8 cellular contexts compared by ENCODE assay signal in genomic region chr19:12723643-12724426, GRCh38. TPM values are rescaled to one million over a fixed set of nuclear protein-coding genes. Genes with fewer than 3 reads are reported as not detected.
DNase-seq lines count a peak whose midpoint lies in the region; ATAC-seq and TF ChIP-seq lines count a peak whose summit lies in the region.

Gene TNPO2, minus strand, starts transcription at chr19:12723932. Its CDS starts 2,955 bp downstream, at chr19:12720977.

- H3K36me3 ChIP-seq in neural cell (ENCODE audit: insufficient read depth, low read length), result no peaks in the 10 kb centered on the region
- peaks cover 0 to 15% (median 12%) of the 10 kb centered on the region in 5 donors for H3K36me3 ChIP-seq in subcutaneous abdominal adipose tissue (ENCODE audit: control insufficient read depth in 5 of 5, insufficient read depth in 5 of 5, low read length in 5 of 5)

- no peaks in the 10 kb centered on the region for H4K20me1 ChIP-seq in neural cell (ENCODE audit: insufficient read depth)

- TF ChIP-seq EP300 in Ishikawa (IDR thresholded peaks at IDR 0.05; ENCODE audit: borderline replicate concordance) (no peak), neural cell (conservative IDR thresholded peaks at IDR 0.05; ENCODE audit: poor library complexity, severe bottlenecking) (no peak)

- peaks cover 27% of the 10 kb centered on the region for H3K79me2 ChIP-seq in neural cell (replicated peaks; ENCODE audit: insufficient read depth, low read length)

- peak within 1 kb of the TSS; percentile 99 for H3K4me2 ChIP-seq in neural cell (ENCODE audit: low read length)

- H3K9me3 ChIP-seq in neural cell (ENCODE audit: low read length), result no peaks in the 10 kb centered on the region
- H3K9me3 ChIP-seq in subcutaneous abdominal adipose tissue (ENCODE audit: control insufficient read depth in 5 of 5, low read length in 5 of 5), result no peaks in the 10 kb centered on the region

- H3K4me3 ChIP-seq in neural cell (ENCODE audit: low read length) (peak within 1 kb of the TSS; percentile 85), subcutaneous abdominal adipose tissue (ENCODE audit: low read depth in 1 of 5, low read length in 5 of 5) (peak within 1 kb of the TSS; percentile 63 to 82 (median 75))

- H3K9ac ChIP-seq in neural cell (ENCODE audit: low read length) (peak within 1 kb of the TSS; percentile 87), subcutaneous abdominal adipose tissue (ENCODE audit: low read length in 5 of 5) (peak within 1 kb of the TSS; percentile 63 to 97 (median 78))

- H3K36me3 Mint-ChIP-seq in activated T-helper 2 cell treated with anti-CD3 and anti-CD28 coated beads, Interferon-gamma antibody, Interleukin-2, Interleukin-4, amounts not matched to agents 10 μg/mL and 5 μg/mL and 100 μg/mL, durations not matched to agents 14 hours and 24 hours and 36 hours (ENCODE audit: low read depth), result peaks cover 55% of the 10 kb centered on the region

- peak within 1 kb of the TSS; percentile 92 for H3K4me3 Mint-ChIP-seq in activated T-helper 2 cell treated with anti-CD3 and anti-CD28 coated beads, Interferon-gamma antibody, Interleukin-2, Interleukin-4, amounts not matched to agents 10 μg/mL and 5 μg/mL and 100 μg/mL, durations not matched to agents 14 hours and 24 hours and 36 hours (ENCODE audit: low read depth)

- peaks cover 12 to 36% (median 35%) of the 10 kb centered on the region in 5 donors for H3K4me1 ChIP-seq in subcutaneous abdominal adipose tissue (ENCODE audit: control insufficient read depth in 5 of 5, insufficient read depth in 5 of 5, low read length in 5 of 5)

- ATAC-seq in HG02852 (IDR thresholded peaks at IDR 0.05; ENCODE audit: unreplicated experiment), result no peak

- no peak for TF ChIP-seq CTCF in neural cell (IDR thresholded peaks at IDR 0.05; ENCODE audit: poor library complexity, severe bottlenecking)

- H3K27me3 Mint-ChIP-seq in activated T-helper 2 cell treated with anti-CD3 and anti-CD28 coated beads, Interferon-gamma antibody, Interleukin-2, Interleukin-4, amounts not matched to agents 10 μg/mL and 5 μg/mL and 100 μg/mL, durations not matched to agents 14 hours and 24 hours and 36 hours (ENCODE audit: low read depth), result no peaks in the 10 kb centered on the region

- intact Hi-C loops in activated T-helper 2 cell treated with anti-CD3 and anti-CD28 coated beads, Interferon-gamma antibody, Interleukin-2, Interleukin-4, amounts not matched to agents 10 μg/mL and 5 μg/mL and 100 μg/mL, durations not matched to agents 14 hours and 24 hours and 36 hours (cut with micrococcal nuclease), result loop anchor here (1.0 to 5.0 kb wide), 3 partner anchors 9 to 1632 kb away; partner anchors contain the start of genes ZNF490 and ZNF791

- peak within 1 kb of the TSS; percentile 90 for H3K27ac Mint-ChIP-seq in activated T-helper 2 cell treated with anti-CD3 and anti-CD28 coated beads, Interferon-gamma antibody, Interleukin-2, Interleukin-4, amounts not matched to agents 10 μg/mL and 5 μg/mL and 100 μg/mL, durations not matched to agents 14 hours and 24 hours and 36 hours

- TF ChIP-seq RAD21 in Ishikawa (IDR thresholded peaks at IDR 0.05; ENCODE audit: low read depth), result no peak
- TF ChIP-seq RAD21 in neural cell (conservative IDR thresholded peaks at IDR 0.05), result no peak

- peak within 1 kb of the TSS; percentile 77 for H2AFZ ChIP-seq in neural cell (ENCODE audit: low read depth, low read length)

- H3K9me2 ChIP-seq in neural cell (ENCODE audit: insufficient read depth, low read length), result no peaks in the 10 kb centered on the region

- H3K27ac ChIP-seq in neural cell (ENCODE audit: low read length) (peak within 1 kb of the TSS; percentile 87), subcutaneous abdominal adipose tissue (ENCODE audit: low read depth, low read length) (peak within 1 kb of the TSS; percentile 92)

- peaks cover 17% of the 10 kb centered on the region for H3K4me1 Mint-ChIP-seq in activated T-helper 2 cell treated with anti-CD3 and anti-CD28 coated beads, Interferon-gamma antibody, Interleukin-2, Interleukin-4, amounts not matched to agents 10 μg/mL and 5 μg/mL and 100 μg/mL, durations not matched to agents 14 hours and 24 hours and 36 hours (ENCODE audit: low read depth)

- peak; percentile 70 for DNase-seq in DMS114 treated with DMSO at 0.1 percent for 48 hours (lab: John Stamatoyannopoulos, UW; ENCODE audit: unreplicated experiment)
- peak; percentile 85 for DNase-seq in RKO (ENCODE audit: low spot score)
- DNase-seq in activated T-helper 2 cell treated with anti-CD3 and anti-CD28 coated beads, Interferon-gamma antibody, Interleukin-2, Interleukin-4, amounts not matched to agents 10 μg/mL and 5 μg/mL and 100 μg/mL, durations not matched to agents 14 hours and 24 hours and 36 hours (ENCODE audit: low spot score), result peak; percentile 69
- DNase-seq in fibroblast of the conjunctiva (ENCODE audit: low read depth), result peak; percentile 37

- no peaks in the 10 kb centered on the region for H3K9me3 Mint-ChIP-seq in activated T-helper 2 cell treated with anti-CD3 and anti-CD28 coated beads, Interferon-gamma antibody, Interleukin-2, Interleukin-4, amounts not matched to agents 10 μg/mL and 5 μg/mL and 100 μg/mL, durations not matched to agents 14 hours and 24 hours and 36 hours

- peaks cover 5% of the 10 kb centered on the region for H3F3A ChIP-seq in neural cell (ENCODE audit: insufficient read depth, low read length, poor library complexity, severe bottlenecking)

- H3K27me3 ChIP-seq in neural cell (ENCODE audit: insufficient read depth, low read depth, low read length), result no peaks in the 10 kb centered on the region
- no peaks in the 10 kb centered on the region for H3K27me3 ChIP-seq in subcutaneous abdominal adipose tissue (ENCODE audit: control insufficient read depth in 5 of 5, insufficient read depth in 4 of 5, low read length in 5 of 5)

TF ChIP-seq in Ishikawa, 13 proteins besides CTCF, POLR2A, EP300 and RAD21 (continues in another document):
- TF ChIP-seq FOXM1 (IDR thresholded peaks at IDR 0.05; ENCODE audit: borderline replicate concordance, low read depth) (no peak), CEBPB (IDR thresholded peaks at IDR 0.05) (no peak), TCF12 (IDR thresholded peaks at IDR 0.05; ENCODE audit: low read depth) (no peak), EGR1 (IDR thresholded peaks at IDR 0.05) (no peak)
- TF ChIP-seq, protein P1, sequence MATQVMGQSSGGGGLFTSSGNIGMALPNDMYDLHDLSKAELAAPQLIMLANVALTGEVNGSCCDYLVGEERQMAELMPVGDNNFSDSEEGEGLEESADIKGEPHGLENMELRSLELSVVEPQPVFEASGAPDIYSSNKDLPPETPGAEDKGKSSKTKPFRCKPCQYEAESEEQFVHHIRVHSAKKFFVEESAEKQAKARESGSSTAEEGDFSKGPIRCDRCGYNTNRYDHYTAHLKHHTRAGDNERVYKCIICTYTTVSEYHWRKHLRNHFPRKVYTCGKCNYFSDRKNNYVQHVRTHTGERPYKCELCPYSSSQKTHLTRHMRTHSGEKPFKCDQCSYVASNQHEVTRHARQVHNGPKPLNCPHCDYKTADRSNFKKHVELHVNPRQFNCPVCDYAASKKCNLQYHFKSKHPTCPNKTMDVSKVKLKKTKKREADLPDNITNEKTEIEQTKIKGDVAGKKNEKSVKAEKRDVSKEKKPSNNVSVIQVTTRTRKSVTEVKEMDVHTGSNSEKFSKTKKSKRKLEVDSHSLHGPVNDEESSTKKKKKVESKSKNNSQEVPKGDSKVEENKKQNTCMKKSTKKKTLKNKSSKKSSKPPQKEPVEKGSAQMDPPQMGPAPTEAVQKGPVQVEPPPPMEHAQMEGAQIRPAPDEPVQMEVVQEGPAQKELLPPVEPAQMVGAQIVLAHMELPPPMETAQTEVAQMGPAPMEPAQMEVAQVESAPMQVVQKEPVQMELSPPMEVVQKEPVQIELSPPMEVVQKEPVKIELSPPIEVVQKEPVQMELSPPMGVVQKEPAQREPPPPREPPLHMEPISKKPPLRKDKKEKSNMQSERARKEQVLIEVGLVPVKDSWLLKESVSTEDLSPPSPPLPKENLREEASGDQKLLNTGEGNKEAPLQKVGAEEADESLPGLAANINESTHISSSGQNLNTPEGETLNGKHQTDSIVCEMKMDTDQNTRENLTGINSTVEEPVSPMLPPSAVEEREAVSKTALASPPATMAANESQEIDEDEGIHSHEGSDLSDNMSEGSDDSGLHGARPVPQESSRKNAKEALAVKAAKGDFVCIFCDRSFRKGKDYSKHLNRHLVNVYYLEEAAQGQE (IDR thresholded peaks at IDR 0.05; ENCODE audit: low read depth), result no peak

TF ChIP-seq in neural cell, 6 proteins besides CTCF, POLR2A, EP300 and RAD21:
- TF ChIP-seq SMC3 (conservative IDR thresholded peaks at IDR 0.05; ENCODE audit: poor library complexity) (no peak), EZH2 (IDR thresholded peaks at IDR 0.05; ENCODE audit: borderline replicate concordance, insufficient read depth, low read length, poor library complexity, severe bottlenecking) (no peak), POLR2AphosphoS5 (IDR thresholded peaks at IDR 0.05) (peak; percentile 25), MXI1 (conservative IDR thresholded peaks at IDR 0.05; ENCODE audit: poor library complexity, severe bottlenecking) (peak; percentile 99)

RNA-seq across cellular contexts. Expression of gene TNPO2, which starts in this region (rescaled TPM):
- 109 and 112 TPM in 2 replicates for total RNA-seq in activated T-helper 2 cell treated with anti-CD3 and anti-CD28 coated beads, Interferon-gamma antibody, Interleukin-2, Interleukin-4, amounts not matched to agents 10 μg/mL and 5 μg/mL and 100 μg/mL, durations not matched to agents 14 hours and 24 hours and 36 hours
- polyA plus RNA-seq in neural cell, result 88.0 and 98.6 TPM in 2 replicates
- polyA minus RNA-seq in neural cell, result 112 TPM in 2 replicates
